19 cellular contexts compared by ENCODE assay signal in genomic region chr10:70441877-70442205, GRCh38. TPM values are rescaled to one million over a fixed set of nuclear protein-coding genes. Genes with fewer than 3 reads are reported as not detected.
DNase-seq lines count a peak whose midpoint lies in the region; ATAC-seq and TF ChIP-seq lines count a peak whose summit lies in the region.
"Had no signal": no experiment of that assay in that cellular context is flagged by ENCODE, and none has a peak within 500 bp of the region (broad histone marks: within the 10 kb centered on the region; RNA-seq: fewer than 3 reads in every experiment).

No MANE protein-coding gene starts in this region.

- peak overlapping the region; percentile 68 for H3K4me2 ChIP-seq in neural progenitor cell
- H3K4me2 ChIP-seq: BLaER1 treated with 17β-estradiol and CSF1 and Interleukin-3, amounts not matched to agents 10 nM and 100 nM had no signal

- H3K9me3 Mint-ChIP-seq in activated T-helper 17 cell treated with anti-CD3 and anti-CD28 coated beads, Interleukin-2, amount 50 U/mL, for 72 hours = no peaks in the 10 kb centered on the region
- H3K9me3 Mint-ChIP-seq in neural progenitor cell = no peaks in the 10 kb centered on the region
- H3K9me3 Mint-ChIP-seq: stimulated activated naive B cell treated with anti-CD40 and anti-IgM and Interleukin-4, amounts not matched to agents 10 μg/mL and 1 μg/mL and 100 μg/mL, for 72 hours had no signal

- H3K27me3 ChIP-seq in iPS-20b (ENCODE audit: insufficient read depth, low read length) = peaks cover 77% of the 10 kb centered on the region
- peaks cover 91% of the 10 kb centered on the region for H3K27me3 ChIP-seq in neural progenitor cell

- H3K36me3 ChIP-seq in ES-I3 (ENCODE audit: insufficient read depth, low read length) = no peaks in the 10 kb centered on the region
- H3K36me3 ChIP-seq in iPS-20b (ENCODE audit: insufficient read depth, low read depth, low read length) = no peaks in the 10 kb centered on the region
- no peaks in the 10 kb centered on the region for H3K36me3 ChIP-seq in neural progenitor cell
- H3K36me3 ChIP-seq: BLaER1 treated with 17β-estradiol and CSF1 and Interleukin-3, amounts not matched to agents 10 nM and 100 nM; tibial nerve had no signal

- H3K9me3 ChIP-seq in ES-I3 (ENCODE audit: control insufficient read depth, insufficient read depth, low read length) (no peaks in the 10 kb centered on the region; the same call in 1 of the 2 replicates), iPS-20b (ENCODE audit: insufficient read depth, low read depth, low read length) (no peaks in the 10 kb centered on the region), neural progenitor cell (ENCODE audit: low read depth) (no peaks in the 10 kb centered on the region)
- H3K9me3 ChIP-seq: tibial nerve had no signal

- peaks cover 5% of the 10 kb centered on the region for H3K4me1 Mint-ChIP-seq in activated T-helper 17 cell treated with anti-CD3 and anti-CD28 coated beads, Interleukin-2, amount 50 U/mL, for 72 hours
- H3K4me1 Mint-ChIP-seq in neural progenitor cell = peaks cover 13% of the 10 kb centered on the region

- H4K20me1 ChIP-seq in neural progenitor cell (ENCODE audit: low read depth) = peaks cover 38% of the 10 kb centered on the region

- no peak overlapping the region for H2AFZ ChIP-seq in neural progenitor cell (replicated peaks)

- H3K79me2 ChIP-seq in neural progenitor cell (ENCODE audit: low read depth) = no peaks in the 10 kb centered on the region

- H3F3A ChIP-seq in neural progenitor cell (ENCODE audit: low read depth) = peaks cover 16% of the 10 kb centered on the region

- peak overlapping the region; percentile 66 for H3K4me3 Mint-ChIP-seq in activated T-helper 17 cell treated with anti-CD3 and anti-CD28 coated beads, Interleukin-2, amount 50 U/mL, for 72 hours
- H3K4me3 Mint-ChIP-seq in neural progenitor cell = peak overlapping the region; percentile 70

- H3K4me1 ChIP-seq in ES-I3 (ENCODE audit: insufficient read depth, low read length) = peaks cover 27% of the 10 kb centered on the region
- H3K4me1 ChIP-seq in iPS-20b (ENCODE audit: insufficient read depth, low read length) = peaks cover 26% of the 10 kb centered on the region
- peaks cover 12% of the 10 kb centered on the region for H3K4me1 ChIP-seq in neural progenitor cell
- H3K4me1 ChIP-seq: BLaER1 treated with 17β-estradiol and CSF1 and Interleukin-3, amounts not matched to agents 10 nM and 100 nM had no signal

- no peaks in the 10 kb centered on the region for H3K36me3 Mint-ChIP-seq in activated T-helper 17 cell treated with anti-CD3 and anti-CD28 coated beads, Interleukin-2, amount 50 U/mL, for 72 hours (ENCODE audit: low read depth)
- peaks cover 3% of the 10 kb centered on the region for H3K36me3 Mint-ChIP-seq in neural progenitor cell
- H3K36me3 Mint-ChIP-seq: stimulated activated naive B cell treated with anti-CD40 and anti-IgM and Interleukin-4, amounts not matched to agents 10 μg/mL and 1 μg/mL and 100 μg/mL, for 72 hours had no signal

- peaks cover 22% of the 10 kb centered on the region for H3K27me3 Mint-ChIP-seq in activated T-helper 17 cell treated with anti-CD3 and anti-CD28 coated beads, Interleukin-2, amount 50 U/mL, for 72 hours
- H3K27me3 Mint-ChIP-seq in neural progenitor cell (ENCODE audit: insufficient read depth, low read depth) = peaks cover 44% of the 10 kb centered on the region

- H3K9ac ChIP-seq in ES-I3 (ENCODE audit: low read depth, low read length) = peak overlapping the region; percentile 75
- H3K9ac ChIP-seq in iPS-20b (ENCODE audit: low read depth, low read length) = peak overlapping the region; percentile 72
- no peak overlapping the region for H3K9ac ChIP-seq in neural progenitor cell
- H3K9ac ChIP-seq: BLaER1 treated with 17β-estradiol and CSF1 and Interleukin-3, amounts not matched to agents 10 nM and 100 nM had no signal

- no peak for ATAC-seq in activated T-helper 17 cell treated with anti-CD3 and anti-CD28 coated beads, Interleukin-2, amount 50 U/mL, for 72 hours (replicated peaks)
- ATAC-seq in HG03460 (IDR thresholded peaks at IDR 0.05; ENCODE audit: unreplicated experiment) = no peak

- TF ChIP-seq CTCF in neural progenitor cell (IDR thresholded peaks at IDR 0.05) = no peak

- H3K27ac ChIP-seq in iPS-20b (ENCODE audit: low read length) (no peak overlapping the region), neural progenitor cell (no peak overlapping the region)
- H3K27ac ChIP-seq: BLaER1 treated with 17β-estradiol and CSF1 and Interleukin-3, amounts not matched to agents 10 nM and 100 nM; tibial nerve had no signal

- H3K27ac Mint-ChIP-seq in activated T-helper 17 cell treated with anti-CD3 and anti-CD28 coated beads, Interleukin-2, amount 50 U/mL, for 72 hours = no peak overlapping the region
- no peak overlapping the region for H3K27ac Mint-ChIP-seq in neural progenitor cell
- H3K27ac Mint-ChIP-seq: stimulated activated naive B cell treated with anti-CD40 and anti-IgM and Interleukin-4, amounts not matched to agents 10 μg/mL and 1 μg/mL and 100 μg/mL, for 72 hours had no signal

- peak; percentile 21 for DNase-seq in neural progenitor cell (ENCODE audit: low spot score)
- no peak for DNase-seq in 8988T
- DNase-seq in amygdala (lab: John Stamatoyannopoulos, UW) = no peak
- DNase-seq in NK-92 treated with Interleukin-12 subunit alpha and Interleukin-12 subunit beta, amount 100 ng/mL, for 24 hours (lab: John Stamatoyannopoulos, UW) = no peak
- DNase-seq: activated naive CD4-positive, alpha-beta T cell; kidney glomerular epithelial cell; NCI-H1436 treated with DMSO at 0.1 percent for 48 hours; posterior cingulate gyrus; SHP77 treated with DMSO at 0.1 percent for 48 hours; stimulated activated naive B cell treated with anti-CD40 and anti-IgM and Interleukin-4, amounts not matched to agents 10 μg/mL and 1 μg/mL and 100 μg/mL, for 72 hours; T-helper 2 cell had no signal

- peak overlapping the region; percentile 72 for H3K4me3 ChIP-seq in iPS-20b (ENCODE audit: low read length)
- no peak overlapping the region for H3K4me3 ChIP-seq in neural progenitor cell

RNA-seq across cellular contexts. Expression of gene NODAL, which starts 0.4 kb away (rescaled TPM):
- not detected for total RNA-seq in activated T-helper 17 cell treated with anti-CD3 and anti-CD28 coated beads, Interleukin-2, amount 50 U/mL, for 72 hours
- not detected in 2 replicates for total RNA-seq in neural progenitor cell (ENCODE audit: low replicate concordance)
- total RNA-seq: epithelial cell of proximal tubule, H4, tibial nerve had no signal

RNA-seq across cellular contexts. Expression of gene PALD1, which starts 36.7 kb away (rescaled TPM):
- total RNA-seq in activated T-helper 17 cell treated with anti-CD3 and anti-CD28 coated beads, Interleukin-2, amount 50 U/mL, for 72 hours = 1 to 10 TPM in 1 of 2 donors, under 1 TPM in 1; 0.17 to 1.4 TPM
- 9.6 and 20.4 TPM in 2 replicates for total RNA-seq in neural progenitor cell (ENCODE audit: low replicate concordance)

RNA-seq across cellular contexts. Expression of gene EIF4EBP2, which starts 37.9 kb away (rescaled TPM):
- 10 to 100 TPM; 16.1 to 29.0 TPM for total RNA-seq in activated T-helper 17 cell treated with anti-CD3 and anti-CD28 coated beads, Interleukin-2, amount 50 U/mL, for 72 hours
- 110 and 122 TPM in 2 replicates for total RNA-seq in neural progenitor cell (ENCODE audit: low replicate concordance)

RNA-seq across cellular contexts. Expression of gene LRRC20, which starts 59.4 kb away (rescaled TPM):
- total RNA-seq in activated T-helper 17 cell treated with anti-CD3 and anti-CD28 coated beads, Interleukin-2, amount 50 U/mL, for 72 hours = 10 to 100 TPM in 1 of 2 donors, 1 to 10 TPM in 1; 4.9 to 10.7 TPM
- 19.0 and 44.9 TPM in 2 replicates for total RNA-seq in neural progenitor cell (ENCODE audit: low replicate concordance)
